Comparison of ENCODE assay signal across 13 cellular contexts in genomic region chr11:96278039-96278897, GRCh38.
DNase-seq lines count a peak whose midpoint lies in the region; ATAC-seq and TF ChIP-seq lines count a peak whose summit lies in the region.
"Had no signal": no experiment of that assay in that cellular context is flagged by ENCODE, and none has a peak within 500 bp of the region (broad histone marks: within the 10 kb centered on the region; RNA-seq: fewer than 3 reads in every experiment).

No MANE protein-coding gene starts in this region.

- CTCF ChIA-PET in Calu3 (lab: Charles Lee): no interaction called here

- peaks cover 9% of the 10 kb centered on the region for H3K36me3 Mint-ChIP-seq in Calu3 (ENCODE audit: insufficient read depth, unreplicated experiment)
- H3K36me3 Mint-ChIP-seq in nephron progenitor cell (ENCODE audit: low read depth): peaks cover 16% of the 10 kb centered on the region

- H3K4me3 ChIP-seq in brain microvascular endothelial cell (ENCODE audit: low read depth, low read length): no peak overlapping the region
- H3K4me3 ChIP-seq: tibial artery had no signal

- no peaks in the 10 kb centered on the region for H3K36me3 ChIP-seq in brain microvascular endothelial cell (replicated peaks)
- H3K36me3 ChIP-seq: tibial artery had no signal

- intact Hi-C loops in Calu3 (cut with micrococcal nuclease; ENCODE audit: unreplicated experiment) (loop anchor here (5.0 kb wide), 2 partner anchors 34 to 64 kb away; partner anchors contain the start of gene MAML2), Right ventricle myocardium superior (cut with DNase I) (no loop called here)

- H3K27ac Mint-ChIP-seq in Calu3 (ENCODE audit: unreplicated experiment): peak overlapping the region; percentile 73
- H3K27ac Mint-ChIP-seq in nephron progenitor cell: peak overlapping the region; percentile 78

- no peaks in the 10 kb centered on the region for H3K27me3 ChIP-seq in brain microvascular endothelial cell (replicated peaks)
- H3K27me3 ChIP-seq: tibial artery had no signal

- H3K27ac ChIP-seq in brain microvascular endothelial cell: peak overlapping the region; percentile 47
- H3K27ac ChIP-seq: tibial artery had no signal

- ATAC-seq in GM18861 (IDR thresholded peaks at IDR 0.05; ENCODE audit: unreplicated experiment): no peak
- ATAC-seq in GM18858 (IDR thresholded peaks at IDR 0.05; ENCODE audit: unreplicated experiment): no peak
- ATAC-seq in Right ventricle myocardium superior (ENCODE audit: poor library complexity): no peak

- BruUV-seq in Calu3 (replicated peaks; lab: Mats Ljungman, UMichigan): no TSS peak

- TF ChIP-seq CTCF in Calu3 (IDR thresholded peaks at IDR 0.05; ENCODE audit: unreplicated experiment): no peak
- TF ChIP-seq CTCF in brain microvascular endothelial cell (IDR thresholded peaks at IDR 0.05; ENCODE audit: low read depth, low read length, missing control alignments): no peak
- no peak for TF ChIP-seq CTCF in nephron progenitor cell (IDR thresholded peaks at IDR 0.05)

- H3K27me3 Mint-ChIP-seq in Calu3 (ENCODE audit: unreplicated experiment) (no peaks in the 10 kb centered on the region), nephron progenitor cell (ENCODE audit: low read depth, poor library complexity) (peaks cover 2% of the 10 kb centered on the region)

- H3K9me3 Mint-ChIP-seq in Calu3 (ENCODE audit: low read depth, unreplicated experiment) (no peaks in the 10 kb centered on the region), nephron progenitor cell (no peaks in the 10 kb centered on the region)

- peaks cover 43% of the 10 kb centered on the region for H3K4me1 Mint-ChIP-seq in Calu3 (ENCODE audit: low read depth, unreplicated experiment)
- H3K4me1 Mint-ChIP-seq in nephron progenitor cell: peaks cover 35% of the 10 kb centered on the region

- H3K4me3 Mint-ChIP-seq in Calu3 (ENCODE audit: low read depth, unreplicated experiment) (peak overlapping the region; percentile 8), nephron progenitor cell (no peak overlapping the region)

- in situ Hi-C loops in brain microvascular endothelial cell (cut with HindIII; ENCODE audit: low pct_ligation_motif_present, low sequenced_read_pairs): no loop called here

- DNase-seq in Calu3 (no peak), NCI-H446 treated with DMSO at 0.1 percent for 48 hours (lab: John Stamatoyannopoulos, UW) (peak; percentile 43), brain microvascular endothelial cell (no peak), nephron progenitor cell (no peak), A172 (ENCODE audit: low spot score) (no peak), Right ventricle myocardium superior (no peak)
- DNase-seq: activated T-cell treated with anti-CD3 and anti-CD28 coated beads for 4 hours; midbrain; NCI-H146; stimulated activated CD4-positive, alpha-beta T cell treated with anti-CD3 and anti-CD28 coated beads, Interleukin-15, amount 100 ng/mL, for 24 hours; tibial artery had no signal
